In the genomic region with DNA sequence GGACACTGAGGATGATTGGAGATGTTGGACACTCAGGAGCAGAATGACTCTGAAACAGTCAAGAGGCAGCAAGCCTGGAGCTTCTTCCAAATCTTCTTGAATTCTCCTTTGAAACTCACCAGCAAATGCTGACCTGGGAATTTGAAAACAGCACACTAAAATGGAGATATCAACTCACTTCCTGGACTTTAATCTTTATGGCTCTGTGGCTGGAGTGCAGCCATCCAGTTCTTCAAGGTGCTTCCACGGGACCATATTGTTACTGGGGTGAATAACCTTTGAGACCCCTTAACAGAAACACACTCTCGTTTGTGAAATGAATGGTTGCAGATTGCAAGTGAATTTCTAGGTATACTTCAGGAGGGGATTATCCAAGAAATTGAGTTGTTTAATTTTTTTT, we compare ENCODE assay signal across 21 cellular contexts. TPM values are rescaled to one million over a fixed set of nuclear protein-coding genes. Genes with fewer than 3 reads are reported as not detected.
A peak's percentile ranks its signal among the peaks of the same experiment; 100 is the strongest.
DNase-seq lines count a peak whose midpoint lies in the region; ATAC-seq, FAIRE-seq and TF ChIP-seq lines count a peak whose summit lies in the region.
"Had no signal": no experiment of that assay in that cellular context is flagged by ENCODE, and none has a peak within 500 bp of the region (broad histone marks: within the 10 kb centered on the region; RNA-seq: fewer than 3 reads in every experiment).

No MANE protein-coding gene starts in this region.

- H3K9ac ChIP-seq in BLaER1, result no peak overlapping the region
- no peak overlapping the region for H3K9ac ChIP-seq in GM23248
- H3K9ac ChIP-seq: SK-N-SH had no signal

- in situ Hi-C loops in GM23248 (cut with MboI), result no loop called here

- ATAC-seq in left colon, result peak; percentile 78
- ATAC-seq in heart right ventricle, result no peak
- ATAC-seq: GM23338 had no signal

- H3K4me2 ChIP-seq in BLaER1 (peak overlapping the region; percentile 45), GM23248 (ENCODE audit: unreplicated experiment) (no peak overlapping the region)
- H3K4me2 ChIP-seq: GM23338, SK-N-SH had no signal

- peaks cover 10% of the 10 kb centered on the region; the same call in 1 of the 2 replicates for H3F3A ChIP-seq in GM23248 (ENCODE audit: insufficient read depth)

- WGBS in small intestine, 3 donors, result 24 to 62% (median 38%) methylated on average over 2 of the region's 2 CpGs
- WGBS in GM23248 (ENCODE audit: low coverage in 1 of 2, low lambda C conversion rate in 2 of 2, missing lambda C conversion rate in 2 of 2), 2 experiments, result 89 to 93% methylated on average over 2 of the region's 2 CpGs
- 86 to 90% methylated on average over 2 of the region's 2 CpGs for WGBS in heart right ventricle, 2 donors

- TF ChIP-seq POLR2A in Peyer's patch (IDR thresholded peaks at IDR 0.05), result no peak

- no peaks in the 10 kb centered on the region for H4K20me1 ChIP-seq in BLaER1
- H4K20me1 ChIP-seq in GM23248 (ENCODE audit: insufficient read depth), result no peaks in the 10 kb centered on the region

- H3K4me1 ChIP-seq in BLaER1 (peaks cover 18% of the 10 kb centered on the region), Peyer's patch (peaks cover 0 to 19% (median 0%) of the 10 kb centered on the region in 4 donors), small intestine (ENCODE audit: control insufficient read depth in 2 of 2, insufficient read depth in 1 of 2, low read depth in 1 of 2, low read length in 1 of 2) (peaks cover 2 to 3% of the 10 kb centered on the region in 2 donors), GM23248 (ENCODE audit: insufficient read depth) (peaks cover 10% of the 10 kb centered on the region), heart right ventricle (peaks cover 0 to 6% (median 0%) of the 10 kb centered on the region in 9 donors)

- H3K27me3 ChIP-seq in BLaER1, result no peaks in the 10 kb centered on the region
- no peaks in the 10 kb centered on the region for H3K27me3 ChIP-seq in Peyer's patch
- no peaks in the 10 kb centered on the region for H3K27me3 ChIP-seq in small intestine (ENCODE audit: control insufficient read depth in 2 of 2, insufficient read depth in 2 of 2, low read length in 2 of 2)
- no peaks in the 10 kb centered on the region for H3K27me3 ChIP-seq in GM23248 (replicated peaks; ENCODE audit: insufficient read depth)
- H3K27me3 ChIP-seq in heart right ventricle, result no peaks in the 10 kb centered on the region
- H3K27me3 ChIP-seq: MG63 had no signal

- H3K27ac ChIP-seq in BLaER1, result no peak overlapping the region
- H3K27ac ChIP-seq in Peyer's patch, result peak overlapping the region in 3 of 4 donors; percentile 50 to 83 (median 81)
- peak overlapping the region; percentile 53 to 78 for H3K27ac ChIP-seq in small intestine (ENCODE audit: low read depth in 1 of 2, low read length in 1 of 2)
- no peak overlapping the region for H3K27ac ChIP-seq in GM23248
- H3K27ac ChIP-seq in heart right ventricle, result no peak overlapping the region

- H3K9me2 ChIP-seq in GM23248 (ENCODE audit: insufficient read depth), result no peaks in the 10 kb centered on the region
- H3K9me2 ChIP-seq: SK-N-SH had no signal

- no peaks in the 10 kb centered on the region for H3K79me2 ChIP-seq in GM23248 (ENCODE audit: insufficient read depth)

- peak in 1 of 3 donors; percentile 73 for DNase-seq in Peyer's patch
- peak; percentile 54 to 65 for DNase-seq in left colon
- DNase-seq in small intestine, result peak; percentile 89
- no peak for DNase-seq in GM23248
- no peak for DNase-seq in heart right ventricle
- DNase-seq in activated CD4-positive, alpha-beta T cell treated with anti-CD3 and anti-CD28 coated beads, Interleukin-2, amount 50 U/mL, for 1 hour, result no peak
- DNase-seq: C1 segment of cervical spinal cord, COR-L47, H9, Kasumi-1, MG63, NCI-H1417, NCI-H1694, NCI-H2227 treated with DMSO at 0.1 percent for 48 hours, NCI-H526 treated with DMSO at 0.1 percent for 48 hours, SIG-M5, SK-N-SH had no signal

- H3K9me3 ChIP-seq in BLaER1, result no peaks in the 10 kb centered on the region
- no peaks in the 10 kb centered on the region for H3K9me3 ChIP-seq in Peyer's patch
- no peaks in the 10 kb centered on the region for H3K9me3 ChIP-seq in small intestine (ENCODE audit: control insufficient read depth, low read depth)
- no peaks in the 10 kb centered on the region for H3K9me3 ChIP-seq in GM23248 (ENCODE audit: low read depth)
- H3K9me3 ChIP-seq in heart right ventricle, result no peaks in the 10 kb centered on the region
- H3K9me3 ChIP-seq: MG63, SK-N-SH had no signal

- H3K4me3 ChIP-seq in BLaER1 (no peak overlapping the region), Peyer's patch (no peak overlapping the region), small intestine (ENCODE audit: low read depth in 1 of 2, low read length in 2 of 2) (no peak overlapping the region), GM23248 (no peak overlapping the region), heart right ventricle (no peak overlapping the region)
- H3K4me3 ChIP-seq: GM23338, K562, MG63 had no signal

- FAIRE-seq in small intestine (lab: Jason Lieb, UNC), result no peak
- FAIRE-seq: G401.6, K562 had no signal

- H3K36me3 ChIP-seq in BLaER1, result no peaks in the 10 kb centered on the region
- no peaks in the 10 kb centered on the region for H3K36me3 ChIP-seq in Peyer's patch
- peaks cover 0 to 2% of the 10 kb centered on the region in 2 donors for H3K36me3 ChIP-seq in small intestine (ENCODE audit: control insufficient read depth in 2 of 2, insufficient read depth in 2 of 2, low read length in 2 of 2)
- H3K36me3 ChIP-seq in GM23248 (ENCODE audit: low read depth), result no peaks in the 10 kb centered on the region
- peaks cover 0 to 31% (median 0%) of the 10 kb centered on the region in 9 donors for H3K36me3 ChIP-seq in heart right ventricle
- H3K36me3 ChIP-seq: MG63 had no signal

- TF ChIP-seq CTCF in Peyer's patch (IDR thresholded peaks at IDR 0.05), result no peak
- no peak for TF ChIP-seq CTCF in heart right ventricle (IDR thresholded peaks at IDR 0.05)

- H2AFZ ChIP-seq in GM23248, result no peak overlapping the region
- H2AFZ ChIP-seq: GM23338 had no signal

- intact Hi-C loops in left colon (cut with DNase I, micrococcal nuclease) (no loop called here), heart right ventricle (cut with DNase I) (no loop called here)

RNA-seq across cellular contexts. Expression of gene TIAM2, which starts 34.0 kb away (rescaled TPM):
- 100 to 1,000 TPM in 2 of 4 donors, 10 to 100 TPM in 2; 47.0 to 139 (median 91.9) TPM for total RNA-seq in Peyer's patch
- 1 to 10 TPM; 5.9 to 6.2 TPM for total RNA-seq in left colon
- 10 to 100 TPM in 2 of 3 donors, 1 to 10 TPM in 1; 7.8 to 34.4 (median 19.2) TPM for polyA plus RNA-seq in small intestine
- total RNA-seq in GM23248 (2014; rRNA removed; shearing (Covaris generic)), result 2.6 and 5.1 TPM in 2 replicates
- polyA plus RNA-seq in GM23248 (2016; fragmentation: Nextera tagmentation; extraction: Ambion mirVana), result 2.4 and 4.3 TPM in 2 replicates
- 10 to 100 TPM in 7 of 10 donors, 1 to 10 TPM in 3; 7.8 to 22.5 (median 14.0) TPM for total RNA-seq in heart right ventricle
- 1 to 10 TPM; 4.3 to 7.5 TPM for polyA plus RNA-seq in heart right ventricle

Comparison
In these comparisons a context has a peak if more than half of its experiments do, and no peak if none do; other contexts are left out.
1. H3K27ac ChIP-seq: peak in Peyer's patch (3 of 4) and small intestine (2 of 2); none in BLaER1 (single experiment), GM23248 (single experiment) and heart right ventricle (0 of 10).
2. DNase-seq: peak in left colon (2 of 2) and small intestine (single experiment); none in GM23248 (single experiment), heart right ventricle (0 of 2) and activated CD4-positive, alpha-beta T cell treated with anti-CD3 and anti-CD28 coated beads, Interleukin-2, amount 50 U/mL, for 1 hour (single experiment).